In the genomic region with DNA sequence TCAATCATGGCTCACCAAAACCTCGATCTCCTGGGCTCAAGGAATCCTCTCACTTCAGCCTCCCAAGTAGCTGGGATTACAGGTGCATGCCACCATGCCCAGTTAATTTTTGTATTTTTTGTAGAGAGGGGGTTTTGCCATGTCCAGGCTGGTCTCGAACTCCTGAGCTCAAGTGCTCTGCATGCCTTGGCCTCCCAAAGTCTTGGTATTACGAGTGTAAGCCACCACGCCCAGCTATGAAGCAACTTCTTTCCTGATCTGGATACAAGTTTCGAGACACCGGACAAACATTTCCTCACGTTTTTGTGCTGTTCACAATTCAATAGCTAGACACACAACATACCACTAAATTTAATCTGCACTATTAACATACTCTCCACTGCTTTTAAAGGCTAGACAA, we compare ENCODE assay signal across 2 cellular contexts.
TF ChIP-seq lines count a peak whose summit lies in the region.

No MANE protein-coding gene starts in this region.

TF ChIP-seq in A549, 52 proteins besides CTCF, POLR2A, EP300 and RAD21:
- no peak for TF ChIP-seq MAZ (IDR thresholded peaks at IDR 0.05; ENCODE audit: borderline replicate concordance, low read depth, low read length)
- no peak for TF ChIP-seq ZSCAN20 (CRISPR knock-in tag; IDR thresholded peaks at IDR 0.05)
- no peak for TF ChIP-seq KDM5A (IDR thresholded peaks at IDR 0.05)
- no peak for TF ChIP-seq JUN (IDR thresholded peaks at IDR 0.05)
- TF ChIP-seq PHF8 (IDR thresholded peaks at IDR 0.05; ENCODE audit: borderline replicate concordance, low read depth): no peak
- TF ChIP-seq HOXB13 (CRISPR knock-in tag; IDR thresholded peaks at IDR 0.05; ENCODE audit: low read depth): no peak
- TF ChIP-seq, protein P1, sequence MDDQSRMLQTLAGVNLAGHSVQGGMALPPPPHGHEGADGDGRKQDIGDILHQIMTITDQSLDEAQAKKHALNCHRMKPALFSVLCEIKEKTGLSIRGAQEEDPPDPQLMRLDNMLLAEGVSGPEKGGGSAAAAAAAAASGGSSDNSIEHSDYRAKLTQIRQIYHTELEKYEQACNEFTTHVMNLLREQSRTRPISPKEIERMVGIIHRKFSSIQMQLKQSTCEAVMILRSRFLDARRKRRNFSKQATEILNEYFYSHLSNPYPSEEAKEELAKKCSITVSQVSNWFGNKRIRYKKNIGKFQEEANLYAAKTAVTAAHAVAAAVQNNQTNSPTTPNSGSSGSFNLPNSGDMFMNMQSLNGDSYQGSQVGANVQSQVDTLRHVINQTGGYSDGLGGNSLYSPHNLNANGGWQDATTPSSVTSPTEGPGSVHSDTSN (IDR thresholded peaks at IDR 0.05): no peak
- TF ChIP-seq HMGXB4 (CRISPR knock-in tag; IDR thresholded peaks at IDR 0.05; ENCODE audit: borderline replicate concordance): no peak
- no peak for TF ChIP-seq RFX5 (IDR thresholded peaks at IDR 0.05)
- TF ChIP-seq FOSL2 (IDR thresholded peaks at IDR 0.05): no peak
- TF ChIP-seq FOSL2 (CRISPR knock-in tag; IDR thresholded peaks at IDR 0.05): no peak
- TF ChIP-seq HOXB5 (CRISPR knock-in tag; IDR thresholded peaks at IDR 0.05): no peak
- no peak for TF ChIP-seq KDM1A (IDR thresholded peaks at IDR 0.05; ENCODE audit: low read depth)
- no peak for TF ChIP-seq HEYL (CRISPR knock-in tag; IDR thresholded peaks at IDR 0.05)
- no peak for TF ChIP-seq HOXA7 (CRISPR knock-in tag; IDR thresholded peaks at IDR 0.05)
- TF ChIP-seq TFCP2L1 (CRISPR knock-in tag; IDR thresholded peaks at IDR 0.05): no peak
TF ChIP-seq in A549: peak in this region for 0.

TF ChIP-seq in endothelial cell of umbilical vein, 7 proteins besides CTCF, POLR2A, EP300 and RAD21:
- TF ChIP-seq EZH2 (IDR thresholded peaks at IDR 0.05; ENCODE audit: borderline replicate concordance, low read depth, low read length, severe bottlenecking): no peak
- TF ChIP-seq JUN (IDR thresholded peaks at IDR 0.05; ENCODE audit: borderline replicate concordance, insufficient read depth, insufficient read length, low read depth): no peak
- TF ChIP-seq GATA2 (IDR thresholded peaks at IDR 0.05; ENCODE audit: insufficient read depth, insufficient read length, low read depth, low read length): no peak
- TF ChIP-seq MYC (IDR thresholded peaks at IDR 0.05; ENCODE audit: low read depth, low read length): no peak
- TF ChIP-seq FOS (IDR thresholded peaks at IDR 0.05; ENCODE audit: borderline replicate concordance, insufficient read depth, low read length): no peak
- TF ChIP-seq, protein P2, sequence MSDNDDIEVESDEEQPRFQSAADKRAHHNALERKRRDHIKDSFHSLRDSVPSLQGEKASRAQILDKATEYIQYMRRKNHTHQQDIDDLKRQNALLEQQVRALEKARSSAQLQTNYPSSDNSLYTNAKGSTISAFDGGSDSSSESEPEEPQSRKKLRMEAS (IDR thresholded peaks at IDR 0.05; ENCODE audit: insufficient read depth, insufficient read length): no peak
- no peak for TF ChIP-seq POLR2AphosphoS5 (IDR thresholded peaks at IDR 0.05; ENCODE audit: insufficient read depth, low read depth, low read length)
